Comparison of ENCODE assay signal across 13 cellular contexts in the genomic region with DNA sequence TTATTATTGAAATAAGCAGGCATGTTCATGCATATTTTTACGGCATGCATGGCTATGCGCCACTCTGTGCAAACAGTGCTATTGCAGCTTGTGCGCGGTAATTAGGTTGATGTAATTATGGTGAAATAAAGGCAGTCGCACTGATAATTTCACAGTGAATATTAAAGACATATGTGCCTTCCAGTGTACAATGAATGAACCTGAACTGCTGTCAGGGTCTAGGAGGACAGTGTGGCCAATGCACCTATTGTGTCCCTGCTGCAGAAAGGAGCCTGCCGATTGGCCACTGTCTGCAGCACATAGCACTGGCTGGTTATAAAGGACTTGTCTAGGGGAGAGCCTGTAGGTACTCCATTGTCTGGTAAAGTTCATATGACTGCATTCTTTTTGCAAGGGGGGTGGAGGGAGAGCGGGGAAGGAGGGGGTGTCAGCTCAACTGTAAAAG.
A peak's percentile ranks its signal among the peaks of the same experiment; 100 is the strongest.
DNase-seq lines count a peak whose midpoint lies in the region; ATAC-seq and TF ChIP-seq lines count a peak whose summit lies in the region.
"Had no signal": no experiment of that assay in that cellular context is flagged by ENCODE, and none has a peak within 500 bp of the region (broad histone marks: within the 10 kb centered on the region; RNA-seq: fewer than 3 reads in every experiment).

No MANE protein-coding gene starts in this region.

- no peak overlapping the region for H3K27ac Mint-ChIP-seq in activated T-helper 17 cell treated with anti-CD3 and anti-CD28 coated beads, Interleukin-2, amount 50 U/mL, for 72 hours

- TF ChIP-seq POLR2A in uterus (IDR thresholded peaks at IDR 0.05) = no peak

- peaks cover 3% of the 10 kb centered on the region for H3K27me3 Mint-ChIP-seq in activated T-helper 17 cell treated with anti-CD3 and anti-CD28 coated beads, Interleukin-2, amount 50 U/mL, for 72 hours

- no peak overlapping the region for H3K4me3 Mint-ChIP-seq in activated T-helper 17 cell treated with anti-CD3 and anti-CD28 coated beads, Interleukin-2, amount 50 U/mL, for 72 hours

- intact Hi-C loops in mammary epithelial cell (cut with micrococcal nuclease) = no loop called here
- intact Hi-C loops in uterus (cut with DNase I; ENCODE audit: low total_unique reads) = no loop called here

- H4K20me1 ChIP-seq in mammary epithelial cell (ENCODE audit: insufficient read depth, low read length) = no peaks in the 10 kb centered on the region

- H3K9me3 Mint-ChIP-seq in activated T-helper 17 cell treated with anti-CD3 and anti-CD28 coated beads, Interleukin-2, amount 50 U/mL, for 72 hours = no peaks in the 10 kb centered on the region

- DNase-seq in T47D (ENCODE audit: low read depth in 1 of 2, low spot score in 1 of 2) = peak; percentile 24 to 69
- DNase-seq in mammary epithelial cell = no peak
- peak in 1 of 2 donors; percentile 29 for DNase-seq in uterus
- DNase-seq in activated T-cell treated with anti-CD3 and anti-CD28 coated beads, Interleukin-2, amount 50 U/mL, for 1 hour = no peak
- DNase-seq: AML-193; right lobe of liver; stimulated activated CD8-positive, alpha-beta memory T cell treated with anti-CD3 and anti-CD28 coated beads, Interleukin-4, amount 100 ng/mL, for 48 hours; T-helper 1 cell had no signal

- no peak overlapping the region for H3K4me3 ChIP-seq in mammary epithelial cell (replicated peaks in 1 of 3; ENCODE audit: insufficient read depth in 1 of 3, low read depth in 2 of 3, low read length in 3 of 3)
- peak overlapping the region; percentile 34 to 40 for H3K4me3 ChIP-seq in uterus
- H3K4me3 ChIP-seq: GM12878, right lobe of liver had no signal

- no peaks in the 10 kb centered on the region for H3K79me2 ChIP-seq in mammary epithelial cell (ENCODE audit: insufficient read depth, low read length)

- no peaks in the 10 kb centered on the region for H3K4me1 Mint-ChIP-seq in activated T-helper 17 cell treated with anti-CD3 and anti-CD28 coated beads, Interleukin-2, amount 50 U/mL, for 72 hours

- 82% methylated on average over 6 of the region's 7 CpGs for WGBS in mammary epithelial cell (ENCODE audit: low coverage, missing lambda C conversion rate)

- no peak overlapping the region for H2AFZ ChIP-seq in mammary epithelial cell (ENCODE audit: low read depth, low read length)

- H3K9me3 ChIP-seq in mammary epithelial cell (replicated peaks; ENCODE audit: insufficient read depth, low read length) (no peaks in the 10 kb centered on the region), uterus (no peaks in the 10 kb centered on the region)
- H3K9me3 ChIP-seq: right lobe of liver had no signal

- H3K27me3 ChIP-seq in mammary epithelial cell (ENCODE audit: insufficient read depth, low read length) = no peaks in the 10 kb centered on the region
- no peaks in the 10 kb centered on the region for H3K27me3 ChIP-seq in layer of hippocampus (ENCODE audit: control insufficient read depth, insufficient read depth, low read length)
- no peaks in the 10 kb centered on the region for H3K27me3 ChIP-seq in uterus
- H3K27me3 ChIP-seq: right lobe of liver had no signal

- no peaks in the 10 kb centered on the region for H3K36me3 Mint-ChIP-seq in activated T-helper 17 cell treated with anti-CD3 and anti-CD28 coated beads, Interleukin-2, amount 50 U/mL, for 72 hours (ENCODE audit: low read depth)

- CTCF ChIA-PET in mammary epithelial cell (lab: Charles Lee; ENCODE audit: low non-redundant PET) = no interaction called here

- TF ChIP-seq CTCF in mammary epithelial cell (conservative IDR thresholded peaks at IDR 0.05 in 1 of 2, IDR thresholded peaks at IDR 0.05 in 1 of 2; ENCODE audit: extremely low read depth in 1 of 2, insufficient read depth in 1 of 2, low read depth in 1 of 2, low read length in 2 of 2) = no peak
- peak in 3 of 4 experiments; percentile 12 to 30 (median 22) for TF ChIP-seq CTCF in uterus (IDR thresholded peaks at IDR 0.05)

- H3K4me1 ChIP-seq in mammary epithelial cell (ENCODE audit: insufficient read depth, low read length) (no peaks in the 10 kb centered on the region), uterus (no peaks in the 10 kb centered on the region)
- H3K4me1 ChIP-seq: right lobe of liver had no signal

- ATAC-seq in activated T-helper 17 cell treated with anti-CD3 and anti-CD28 coated beads, Interleukin-2, amount 50 U/mL, for 72 hours (replicated peaks) = no peak
- no peak for ATAC-seq in GM21723 (IDR thresholded peaks at IDR 0.05; ENCODE audit: unreplicated experiment)
- ATAC-seq: GM12878, right lobe of liver had no signal

- no peak overlapping the region for H3K9ac ChIP-seq in mammary epithelial cell (ENCODE audit: insufficient read depth, low read length)

- H3K4me2 ChIP-seq in mammary epithelial cell (ENCODE audit: insufficient read depth, low read depth, low read length) = no peak overlapping the region

- dilution Hi-C loops in mammary epithelial cell (cut with HindIII; ENCODE audit: low sequenced_read_pairs) = no loop called here

- no peak overlapping the region for H3K27ac ChIP-seq in mammary epithelial cell (ENCODE audit: insufficient read depth, low read depth, low read length)
- peak overlapping the region; percentile 76 for H3K27ac ChIP-seq in angular gyrus (ENCODE audit: low read depth, low read length)
- peak overlapping the region; percentile 82 for H3K27ac ChIP-seq in layer of hippocampus (ENCODE audit: low read depth, low read length)
- peak overlapping the region; percentile 90 to 91 for H3K27ac ChIP-seq in uterus
- H3K27ac ChIP-seq: right lobe of liver had no signal

- in situ Hi-C loops in T47D (cut with HindIII; ENCODE audit: low pct_unique_long_range_greater_than_20kb, low sequenced_read_pairs) = no loop called here
- in situ Hi-C loops in mammary epithelial cell (cut with MboI; ENCODE audit: low sequenced_read_pairs in 2 of 2) = no loop called here

- no peaks in the 10 kb centered on the region for H3K36me3 ChIP-seq in mammary epithelial cell (ENCODE audit: insufficient read depth, low read length)
- H3K36me3 ChIP-seq in uterus = no peaks in the 10 kb centered on the region
- H3K36me3 ChIP-seq: right lobe of liver had no signal

- BruUV-seq in mammary epithelial cell (replicated peaks; lab: Mats Ljungman, UMichigan) = no TSS peak

Comparison
In these comparisons a context has a peak if more than half of its experiments do, and no peak if none do; other contexts are left out.
1. DNase-seq: peak in T47D (2 of 2); none in mammary epithelial cell (single experiment) and activated T-cell treated with anti-CD3 and anti-CD28 coated beads, Interleukin-2, amount 50 U/mL, for 1 hour (single experiment).
2. H3K4me3 ChIP-seq: peak in uterus (2 of 2); none in mammary epithelial cell (0 of 3).
3. CTCF ChIP-seq: peak in uterus (3 of 4); none in mammary epithelial cell (0 of 2).